In genomic region chr19:40813182-40813581, GRCh38 we compare ENCODE assay signal across 17 cellular contexts. TPM values are rescaled to one million over a fixed set of nuclear protein-coding genes. Genes with fewer than 3 reads are reported as not detected.
DNase-seq lines count a peak whose midpoint lies in the region; ATAC-seq and TF ChIP-seq lines count a peak whose summit lies in the region.
"Had no signal": no experiment of that assay in that cellular context is flagged by ENCODE, and none has a peak within 500 bp of the region (broad histone marks: within the 10 kb centered on the region; RNA-seq: fewer than 3 reads in every experiment).

No MANE protein-coding gene starts in this region.

- H2AK9ac ChIP-seq in IMR-90 (replicated peaks; ENCODE audit: low read depth, low read length, poor library complexity): no peak overlapping the region

- H3K4ac ChIP-seq in IMR-90 (ENCODE audit: low read depth, low read length): peak overlapping the region; percentile 22; the same call in 1 of the 2 replicates

- no peaks in the 10 kb centered on the region for H3K9me3 ChIP-seq in A673 (ENCODE audit: low read depth, low read length, poor library complexity, severe bottlenecking)
- H3K9me3 ChIP-seq in IMR-90 (ENCODE audit: control insufficient read depth, insufficient read depth, low read length): no peaks in the 10 kb centered on the region
- no peaks in the 10 kb centered on the region for H3K9me3 ChIP-seq in BE2C

- no peak overlapping the region for H4K91ac ChIP-seq in IMR-90 (ENCODE audit: insufficient read depth, low read depth, low read length)

- H3K4me2 ChIP-seq in IMR-90 (ENCODE audit: low read depth, low read length): no peak overlapping the region

- intact Hi-C loops in A673 (cut with micrococcal nuclease; ENCODE audit: unreplicated experiment) (no loop called here), IMR-90 (cut with micrococcal nuclease) (no loop called here)

- H2AFZ ChIP-seq in IMR-90 (replicated peaks; ENCODE audit: low read length, poor library complexity): no peak overlapping the region

- in situ Hi-C loops in IMR-90 (cut with MboI; ENCODE audit: low sequenced_read_pairs): no loop called here

- WGBS in IMR-90 (ENCODE audit: extremely low coverage in 2 of 2, insufficient read length in 1 of 2), 2 experiments: no CpG with 5 or more reads among the region's 4 CpGs

- H3K27me3 ChIP-seq in A673 (replicated peaks; ENCODE audit: insufficient read depth, low read depth, low read length, poor library complexity) (no peaks in the 10 kb centered on the region), IMR-90 (ENCODE audit: control insufficient read depth, insufficient read depth, low read length) (no peaks in the 10 kb centered on the region), BE2C (no peaks in the 10 kb centered on the region)

- no peaks in the 10 kb centered on the region for H3K9me3 Mint-ChIP-seq in nephron progenitor cell
- H3K9me3 Mint-ChIP-seq: T-helper 2 cell treated with Interferon-gamma antibody and Interleukin-4, amounts not matched to agents 5 μg/mL and 100 μg/mL, for 36 hours had no signal

- no peaks in the 10 kb centered on the region for H3K9me1 ChIP-seq in IMR-90 (ENCODE audit: insufficient read depth, low read length)

- ATAC-seq in IMR-90 (ENCODE audit: low read depth) (no peak), HG02840 (IDR thresholded peaks at IDR 0.05; ENCODE audit: low FRiP score, unreplicated experiment) (no peak)
- ATAC-seq: activated CD4-positive, alpha-beta T cell treated with anti-CD3 and anti-CD28 coated beads for 36 hours; HCT116 had no signal

- H3K27ac Mint-ChIP-seq in nephron progenitor cell: no peak overlapping the region
- H3K27ac Mint-ChIP-seq: activated CD4-positive, alpha-beta T cell treated with anti-CD3 and anti-CD28 coated beads for 36 hours had no signal

- peaks cover 58% of the 10 kb centered on the region for H3K27me3 Mint-ChIP-seq in nephron progenitor cell (ENCODE audit: low read depth, poor library complexity)

- no peak overlapping the region for H2AK5ac ChIP-seq in IMR-90 (ENCODE audit: low read depth, low read length)

- DNase-seq in A673 (ENCODE audit: low spot score): peak; percentile 57
- DNase-seq in IMR-90: no peak
- DNase-seq in dermis blood vessel endothelial cell: peak; percentile 10
- no peak for DNase-seq in nephron progenitor cell
- no peak for DNase-seq in NCI-H526 treated with DMSO at 0.1 percent for 48 hours (lab: John Stamatoyannopoulos, UW)
- DNase-seq in stimulated activated CD4-positive, alpha-beta T cell treated with anti-CD3 and anti-CD28 coated beads, Interleukin-2, amount 100 ng/mL, for 24 hours: no peak
- no peak for DNase-seq in BE2C
- DNase-seq: activated CD4-positive, alpha-beta T cell treated with anti-CD3 and anti-CD28 coated beads for 36 hours; activated T-cell treated with anti-CD3 and anti-CD28 coated beads for 4 hours; KBM-7; NCI-H1417; NCI-H524 had no signal

- peak overlapping the region; percentile 90 for H3K4me3 Mint-ChIP-seq in nephron progenitor cell

- BruUV-seq in A673 (replicated peaks; lab: Mats Ljungman, UMichigan) (no TSS peak), IMR-90 (replicated peaks; lab: Mats Ljungman, UMichigan) (no TSS peak)

- H3K79me1 ChIP-seq in IMR-90 (ENCODE audit: low read depth in 1 of 2, low read length in 2 of 2): peaks cover 14 to 26% of the 10 kb centered on the region in 2 experiments

- H3K14ac ChIP-seq in IMR-90 (replicated peaks; ENCODE audit: low read depth, low read length): peak overlapping the region; percentile 29; the same call in 1 of the 2 replicates

- no peak overlapping the region for H4K8ac ChIP-seq in IMR-90 (ENCODE audit: low read depth in 2 of 2, low read length in 2 of 2)

- no peak for TF ChIP-seq POLR2A in IMR-90 (IDR thresholded peaks at IDR 0.05; ENCODE audit: low read depth, low read length)

- H2BK15ac ChIP-seq in IMR-90 (ENCODE audit: low read depth, low read length): no peak overlapping the region

- H3K23ac ChIP-seq in IMR-90 (ENCODE audit: low read depth, low read length): peak overlapping the region; percentile 65; the same call in 1 of the 2 replicates

- H2BK120ac ChIP-seq in IMR-90 (ENCODE audit: low read depth, low read length): no peak overlapping the region

- no peak for TF ChIP-seq CTCF in A673 (conservative IDR thresholded peaks at IDR 0.05; ENCODE audit: low read depth, low read length)
- TF ChIP-seq CTCF in IMR-90 (conservative IDR thresholded peaks at IDR 0.05; ENCODE audit: low read depth, low read length): no peak
- TF ChIP-seq CTCF in nephron progenitor cell (IDR thresholded peaks at IDR 0.05): no peak
- TF ChIP-seq CTCF in BE2C (IDR thresholded peaks at IDR 0.05; ENCODE audit: low read depth, low read length): no peak

- CTCF ChIA-PET in A673 (lab: Charles Lee): no interaction called here
- CTCF ChIA-PET in IMR-90 (lab: Yijun Ruan, JAX): no interaction called here

- H4K5ac ChIP-seq in IMR-90 (ENCODE audit: low read depth, low read length): no peak overlapping the region

- peaks cover 17% of the 10 kb centered on the region for H3K4me1 ChIP-seq in A673 (ENCODE audit: insufficient read depth, low read length, poor library complexity, severe bottlenecking)
- peaks cover 8% of the 10 kb centered on the region for H3K4me1 ChIP-seq in IMR-90 (ENCODE audit: control insufficient read depth, insufficient read depth, low read length)
- no peaks in the 10 kb centered on the region; the same call in 1 of the 2 replicates for H3K4me1 ChIP-seq in BE2C

- TF ChIP-seq RAD21 in IMR-90 (IDR thresholded peaks at IDR 0.05; ENCODE audit: low read length): no peak

- dilution Hi-C loops in IMR-90 (cut with HindIII; ENCODE audit: low sequenced_read_pairs, unreplicated experiment): no loop called here

- H3K4me3 ChIP-seq in A673 (ENCODE audit: low read depth, low read length, poor library complexity, severe bottlenecking) (no peak overlapping the region), IMR-90 (ENCODE audit: insufficient read depth, low read depth, low read length) (no peak overlapping the region), BE2C (ENCODE audit: low read depth, low read length) (no peak overlapping the region)
- H3K4me3 ChIP-seq: skin epidermis had no signal

- POLR2A ChIA-PET in A673 (lab: Charles Lee; ENCODE audit: low non-redundant PET) (no interaction called here), IMR-90 (lab: Charles Lee; ENCODE audit: unreplicated experiment) (no interaction called here)

- H3K18ac ChIP-seq in IMR-90 (ENCODE audit: low read depth, low read length): no peak overlapping the region; the same call in 1 of the 2 replicates

- H3K36me3 ChIP-seq in A673 (ENCODE audit: insufficient read depth, low read length, poor library complexity, severe bottlenecking) (peaks cover 8% of the 10 kb centered on the region), IMR-90 (ENCODE audit: control insufficient read depth, insufficient read depth, low read length) (peaks cover 17% of the 10 kb centered on the region; the same call in 1 of the 2 replicates), BE2C (peaks cover 15% of the 10 kb centered on the region)

- H3K4me1 Mint-ChIP-seq in nephron progenitor cell: peaks cover 53% of the 10 kb centered on the region

- peaks cover 15% of the 10 kb centered on the region for H4K20me1 ChIP-seq in IMR-90 (ENCODE audit: insufficient read depth, low read length)

- no peaks in the 10 kb centered on the region for H3K36me3 Mint-ChIP-seq in nephron progenitor cell (ENCODE audit: low read depth)

- H3K56ac ChIP-seq in IMR-90 (ENCODE audit: extremely low read depth, insufficient read depth, low read length): no peak overlapping the region

- H3K27ac ChIP-seq in A673 (ENCODE audit: low read depth, low read length, poor library complexity, severe bottlenecking) (no peak overlapping the region), IMR-90 (ENCODE audit: insufficient read depth, low read length) (no peak overlapping the region)
- H3K27ac ChIP-seq: epithelial cell of prostate, skin epidermis had no signal

- no peak overlapping the region for H3K9ac ChIP-seq in IMR-90 (ENCODE audit: low read depth, low read length)

- no peak overlapping the region for H2BK5ac ChIP-seq in IMR-90 (ENCODE audit: low read depth, low read length, poor library complexity, severe bottlenecking)

- H2BK20ac ChIP-seq in IMR-90 (ENCODE audit: low read depth, low read length): no peak overlapping the region

TF ChIP-seq in IMR-90, 13 proteins besides CTCF, POLR2A, EP300 and RAD21 (continues in another document):
- TF ChIP-seq RCOR1 (IDR thresholded peaks at IDR 0.05; ENCODE audit: insufficient replicate concordance, low read length) (no peak), MAZ (IDR thresholded peaks at IDR 0.05; ENCODE audit: borderline replicate concordance, low read depth, low read length) (no peak), CHD1 (IDR thresholded peaks at IDR 0.05; ENCODE audit: low read depth, low read length) (no peak), MXI1 (IDR thresholded peaks at IDR 0.05; ENCODE audit: borderline replicate concordance, low read depth, low read length) (no peak)

RNA-seq across cellular contexts. Expression of gene EGLN2, which starts 14.2 kb away (rescaled TPM):
- total RNA-seq in A673 (2021) (105 and 113 TPM in 2 replicates), IMR-90 (2012; rRNA removed) (50.5 and 54.1 TPM in 2 replicates), dermis blood vessel endothelial cell (159 and 197 TPM in 2 replicates)
- polyA plus RNA-seq in IMR-90 (2012; rRNA removed): 60.2 and 62.7 TPM in 2 replicates
- polyA plus RNA-seq in IMR-90 (2012; cell fraction: cytosol; rRNA removed): 39.4 and 78.4 TPM in 2 replicates
- 64.4 and 149 TPM in 2 replicates for polyA plus RNA-seq in IMR-90 (2012; cell fraction: nucleus; rRNA removed; ENCODE audit: low replicate concordance)
- 287 TPM for polyA plus RNA-seq in BE2C (2012; ENCODE audit: insufficient read depth, insufficient read length, low read depth)

RNA-seq across cellular contexts. Expression of gene RAB4B, which starts 35.1 kb away (rescaled TPM):
- 9.1 and 14.6 TPM in 2 replicates for total RNA-seq in A673 (2021)
- 7.9 and 8.3 TPM in 2 replicates for total RNA-seq in IMR-90 (2012; rRNA removed)
- 21.4 and 25.9 TPM in 2 replicates for polyA plus RNA-seq in IMR-90 (2012; rRNA removed)
- polyA plus RNA-seq in IMR-90 (2012; cell fraction: cytosol; rRNA removed): 49.0 and 50.2 TPM in 2 replicates
- polyA plus RNA-seq in IMR-90 (2012; cell fraction: nucleus; rRNA removed; ENCODE audit: low replicate concordance): 34.1 and 62.8 TPM in 2 replicates
- total RNA-seq in dermis blood vessel endothelial cell: 15.6 and 21.3 TPM in 2 replicates
- 18.6 TPM for polyA plus RNA-seq in BE2C (2012; ENCODE audit: insufficient read depth, insufficient read length, low read depth)

RNA-seq across cellular contexts. Expression of gene CYP2A6, which starts 37.1 kb away (rescaled TPM):
- total RNA-seq in A673 (2021) (not detected in 2 replicates), IMR-90 (2012; rRNA removed) (not detected in 2 replicates), dermis blood vessel endothelial cell (not detected in 2 replicates)
- not detected in 2 replicates for polyA plus RNA-seq in IMR-90 (2012; rRNA removed)
- polyA plus RNA-seq in IMR-90 (2012; cell fraction: cytosol; rRNA removed): not detected in 2 replicates
- not detected in 2 replicates for polyA plus RNA-seq in IMR-90 (2012; cell fraction: nucleus; rRNA removed; ENCODE audit: low replicate concordance)
- polyA plus RNA-seq in BE2C (2012; ENCODE audit: insufficient read depth, insufficient read length, low read depth): not detected
- total RNA-seq: activated CD4-positive, alpha-beta T cell treated with anti-CD3 and anti-CD28 coated beads for 36 hours had no signal

RNA-seq across cellular contexts. Expression of gene MIA, which starts 37.9 kb away (rescaled TPM):
- total RNA-seq in A673 (2021) (0.75 and 0.85 TPM in 2 replicates), IMR-90 (2012; rRNA removed) (not detected in 2 replicates), dermis blood vessel endothelial cell (0.68 TPM in 1 of 2 replicates, not detected in the other)
- polyA plus RNA-seq in IMR-90 (2012; rRNA removed): 0.44 TPM in 1 of 2 replicates, not detected in the other
- 0.24 and 1.6 TPM in 2 replicates for polyA plus RNA-seq in IMR-90 (2012; cell fraction: cytosol; rRNA removed)
- 0.64 TPM in 1 of 2 replicates, not detected in the other for polyA plus RNA-seq in IMR-90 (2012; cell fraction: nucleus; rRNA removed; ENCODE audit: low replicate concordance)
- not detected for polyA plus RNA-seq in BE2C (2012; ENCODE audit: insufficient read depth, insufficient read length, low read depth)

Comparison
In these comparisons a context has a peak if more than half of its experiments do, and no peak if none do; other contexts are left out.
1. DNase-seq: peak in A673 (single experiment) and dermis blood vessel endothelial cell (single experiment); none in IMR-90 (single experiment), nephron progenitor cell (single experiment), NCI-H526 treated with DMSO at 0.1 percent for 48 hours (single experiment), stimulated activated CD4-positive, alpha-beta T cell treated with anti-CD3 and anti-CD28 coated beads, Interleukin-2, amount 100 ng/mL, for 24 hours (0 of 2) and BE2C (single experiment).